Comparison of ENCODE assay signal across 1 cellular context in the genomic region with DNA sequence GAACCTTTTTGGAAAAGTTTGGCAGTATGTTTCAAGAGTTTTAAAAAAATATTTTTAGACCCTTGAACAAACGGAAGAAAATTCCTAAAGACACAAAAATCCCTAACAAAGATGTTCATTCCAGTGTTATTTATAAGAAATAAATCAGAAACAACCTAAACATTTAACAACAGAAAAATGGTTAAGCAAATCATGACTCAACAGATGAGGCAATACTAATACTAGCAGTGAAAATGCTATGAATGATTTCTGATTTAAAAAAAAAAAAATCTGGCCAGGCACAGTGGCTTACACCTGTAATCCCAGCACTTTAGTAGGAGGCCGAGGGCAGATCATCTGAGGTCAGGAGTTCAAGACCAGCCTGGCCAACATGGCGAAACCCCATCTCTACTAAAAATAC.
TF ChIP-seq lines count a peak whose summit lies in the region.

No MANE protein-coding gene starts in this region.

TF ChIP-seq in GM12878, 131 proteins besides CTCF, POLR2A, EP300 and RAD21 (continued from another document):
- TF ChIP-seq HSF1 (IDR thresholded peaks at IDR 0.05; ENCODE audit: low read depth, low read length) (no peak), NR2C2 (IDR thresholded peaks at IDR 0.05; ENCODE audit: borderline replicate concordance, control insufficient read depth, insufficient read length, low read depth) (no peak), MXI1 (IDR thresholded peaks at IDR 0.05; ENCODE audit: low read depth, low read length) (no peak), CBFB (IDR thresholded peaks at IDR 0.05; ENCODE audit: low read depth) (no peak), NFIC (IDR thresholded peaks at IDR 0.05; ENCODE audit: low read depth, low read length) (no peak), JUNB (IDR thresholded peaks at IDR 0.05) (no peak), NR2C1 (IDR thresholded peaks at IDR 0.05) (no peak), ATF2 (IDR thresholded peaks at IDR 0.05; ENCODE audit: low read length) (no peak), BHLHE40 (IDR thresholded peaks at IDR 0.05; ENCODE audit: borderline replicate concordance in 1 of 2, low read depth in 2 of 2, low read length in 1 of 2) (no peak), HDGF (IDR thresholded peaks at IDR 0.05) (no peak)
- TF ChIP-seq, protein P1, sequence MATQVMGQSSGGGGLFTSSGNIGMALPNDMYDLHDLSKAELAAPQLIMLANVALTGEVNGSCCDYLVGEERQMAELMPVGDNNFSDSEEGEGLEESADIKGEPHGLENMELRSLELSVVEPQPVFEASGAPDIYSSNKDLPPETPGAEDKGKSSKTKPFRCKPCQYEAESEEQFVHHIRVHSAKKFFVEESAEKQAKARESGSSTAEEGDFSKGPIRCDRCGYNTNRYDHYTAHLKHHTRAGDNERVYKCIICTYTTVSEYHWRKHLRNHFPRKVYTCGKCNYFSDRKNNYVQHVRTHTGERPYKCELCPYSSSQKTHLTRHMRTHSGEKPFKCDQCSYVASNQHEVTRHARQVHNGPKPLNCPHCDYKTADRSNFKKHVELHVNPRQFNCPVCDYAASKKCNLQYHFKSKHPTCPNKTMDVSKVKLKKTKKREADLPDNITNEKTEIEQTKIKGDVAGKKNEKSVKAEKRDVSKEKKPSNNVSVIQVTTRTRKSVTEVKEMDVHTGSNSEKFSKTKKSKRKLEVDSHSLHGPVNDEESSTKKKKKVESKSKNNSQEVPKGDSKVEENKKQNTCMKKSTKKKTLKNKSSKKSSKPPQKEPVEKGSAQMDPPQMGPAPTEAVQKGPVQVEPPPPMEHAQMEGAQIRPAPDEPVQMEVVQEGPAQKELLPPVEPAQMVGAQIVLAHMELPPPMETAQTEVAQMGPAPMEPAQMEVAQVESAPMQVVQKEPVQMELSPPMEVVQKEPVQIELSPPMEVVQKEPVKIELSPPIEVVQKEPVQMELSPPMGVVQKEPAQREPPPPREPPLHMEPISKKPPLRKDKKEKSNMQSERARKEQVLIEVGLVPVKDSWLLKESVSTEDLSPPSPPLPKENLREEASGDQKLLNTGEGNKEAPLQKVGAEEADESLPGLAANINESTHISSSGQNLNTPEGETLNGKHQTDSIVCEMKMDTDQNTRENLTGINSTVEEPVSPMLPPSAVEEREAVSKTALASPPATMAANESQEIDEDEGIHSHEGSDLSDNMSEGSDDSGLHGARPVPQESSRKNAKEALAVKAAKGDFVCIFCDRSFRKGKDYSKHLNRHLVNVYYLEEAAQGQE (IDR thresholded peaks at IDR 0.05; ENCODE audit: low read depth, low read length): no peak
- TF ChIP-seq, protein P2, sequence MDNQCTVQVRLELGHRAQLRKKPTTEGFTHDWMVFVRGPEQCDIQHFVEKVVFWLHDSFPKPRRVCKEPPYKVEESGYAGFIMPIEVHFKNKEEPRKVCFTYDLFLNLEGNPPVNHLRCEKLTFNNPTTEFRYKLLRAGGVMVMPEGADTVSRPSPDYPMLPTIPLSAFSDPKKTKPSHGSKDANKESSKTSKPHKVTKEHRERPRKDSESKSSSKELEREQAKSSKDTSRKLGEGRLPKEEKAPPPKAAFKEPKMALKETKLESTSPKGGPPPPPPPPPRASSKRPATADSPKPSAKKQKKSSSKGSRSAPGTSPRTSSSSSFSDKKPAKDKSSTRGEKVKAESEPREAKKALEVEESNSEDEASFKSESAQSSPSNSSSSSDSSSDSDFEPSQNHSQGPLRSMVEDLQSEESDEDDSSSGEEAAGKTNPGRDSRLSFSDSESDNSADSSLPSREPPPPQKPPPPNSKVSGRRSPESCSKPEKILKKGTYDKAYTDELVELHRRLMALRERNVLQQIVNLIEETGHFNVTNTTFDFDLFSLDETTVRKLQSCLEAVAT (IDR thresholded peaks at IDR 0.05): no peak
- TF ChIP-seq, protein P3, sequence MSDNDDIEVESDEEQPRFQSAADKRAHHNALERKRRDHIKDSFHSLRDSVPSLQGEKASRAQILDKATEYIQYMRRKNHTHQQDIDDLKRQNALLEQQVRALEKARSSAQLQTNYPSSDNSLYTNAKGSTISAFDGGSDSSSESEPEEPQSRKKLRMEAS (IDR thresholded peaks at IDR 0.05; ENCODE audit: low read depth, low read length): no peak
- TF ChIP-seq, protein P4, sequence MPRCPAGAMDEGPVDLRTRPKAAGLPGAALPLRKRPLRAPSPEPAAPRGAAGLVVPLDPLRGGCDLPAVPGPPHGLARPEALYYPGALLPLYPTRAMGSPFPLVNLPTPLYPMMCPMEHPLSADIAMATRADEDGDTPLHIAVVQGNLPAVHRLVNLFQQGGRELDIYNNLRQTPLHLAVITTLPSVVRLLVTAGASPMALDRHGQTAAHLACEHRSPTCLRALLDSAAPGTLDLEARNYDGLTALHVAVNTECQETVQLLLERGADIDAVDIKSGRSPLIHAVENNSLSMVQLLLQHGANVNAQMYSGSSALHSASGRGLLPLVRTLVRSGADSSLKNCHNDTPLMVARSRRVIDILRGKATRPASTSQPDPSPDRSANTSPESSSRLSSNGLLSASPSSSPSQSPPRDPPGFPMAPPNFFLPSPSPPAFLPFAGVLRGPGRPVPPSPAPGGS (IDR thresholded peaks at IDR 0.05; ENCODE audit: borderline replicate concordance, insufficient read depth, low read depth, low read length, poor library complexity, severe bottlenecking): no peak
